ENCODE assay signal across 12 cellular contexts in the genomic region with DNA sequence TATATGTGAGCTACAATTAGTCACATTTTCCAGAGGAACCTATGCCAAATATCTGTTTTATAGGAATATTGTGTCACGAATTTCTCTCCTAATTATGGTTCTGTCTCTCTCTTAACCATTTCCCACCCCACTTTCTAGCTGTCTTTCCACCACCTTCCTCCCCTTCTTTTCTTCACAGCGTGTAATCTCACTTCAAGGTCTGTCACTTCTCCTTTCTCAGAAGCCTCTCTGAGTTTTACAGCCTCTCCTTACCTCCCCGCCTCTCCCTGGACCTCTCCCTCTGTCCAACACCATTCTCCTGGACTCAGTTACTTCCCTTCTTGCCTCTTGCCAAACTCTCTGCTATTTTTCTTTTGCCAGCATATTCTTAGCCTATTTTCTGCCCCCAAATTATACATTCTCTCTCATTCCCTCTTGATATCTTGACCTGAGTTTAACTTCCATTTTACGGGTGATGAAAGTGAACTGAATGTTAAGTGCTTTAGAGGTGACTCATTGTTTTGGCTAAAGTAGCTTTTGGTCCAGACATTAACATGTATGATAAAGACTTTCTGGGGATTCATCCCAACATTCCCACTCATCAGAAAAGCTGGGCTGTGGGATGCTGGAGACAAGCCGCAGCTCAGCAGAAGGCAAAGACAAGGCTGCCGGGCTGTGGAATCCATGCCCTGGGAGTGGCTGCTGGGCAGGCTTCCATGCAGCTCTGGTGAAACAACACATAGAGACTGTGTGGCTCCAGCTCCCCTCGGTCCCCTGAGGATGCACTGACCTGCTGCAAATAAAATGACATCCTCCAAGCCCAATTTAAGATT.
DNase-seq lines count a peak whose midpoint lies in the region; ATAC-seq and TF ChIP-seq lines count a peak whose summit lies in the region.
"Had no signal": no experiment of that assay in that cellular context is flagged by ENCODE, and none has a peak within 500 bp of the region (broad histone marks: within the 10 kb centered on the region; RNA-seq: fewer than 3 reads in every experiment).

No MANE protein-coding gene starts in this region.

- H3K27ac ChIP-seq in RWPE1 (no peak overlapping the region), psoas muscle (no peak overlapping the region)
- H3K27ac ChIP-seq: pancreas had no signal

- H3K36me3 ChIP-seq in psoas muscle (ENCODE audit: insufficient read depth in 1 of 2, low read depth in 1 of 2), result no peaks in the 10 kb centered on the region
- H3K36me3 ChIP-seq: pancreas had no signal

- POLR2A ChIA-PET in RWPE1 (lab: Yijun Ruan, JAX; ENCODE audit: low non-redundant PET), result no interaction called here

- CTCF ChIA-PET in RWPE1 (lab: Yijun Ruan, JAX), result interaction anchor here (0.6 kb wide), 1 partner anchor 150 kb away, joined by 4 read pairs; no protein-coding TSS in a partner anchor

- H3K4me3 ChIP-seq in foreskin fibroblast (ENCODE audit: low read depth in 1 of 2, low read length in 2 of 2), result no peak overlapping the region
- no peak overlapping the region for H3K4me3 ChIP-seq in psoas muscle
- H3K4me3 ChIP-seq: pancreas had no signal

- intact Hi-C loops in psoas muscle (cut with DNase I), result no loop called here

- WGBS in psoas muscle, 3 donors, result 20 to 40% (median 23%) methylated on average over 7 of the region's 7 CpGs

- in situ Hi-C loops in GM13977 (cut with MboI; ENCODE audit: low pct_unique_long_range_greater_than_20kb, low sequenced_read_pairs, unreplicated experiment), result no loop called here

- no peaks in the 10 kb centered on the region for H3K27me3 ChIP-seq in psoas muscle (ENCODE audit: insufficient read depth in 3 of 3, low read length in 2 of 3)
- H3K27me3 ChIP-seq: pancreas had no signal

- peak; percentile 7 for DNase-seq in GDM1 (lab: John Stamatoyannopoulos, UW)
- peak; percentile 6 for DNase-seq in RWPE1 (ENCODE audit: low spot score)
- peak; percentile 30 to 54 for DNase-seq in foreskin fibroblast
- peak; percentile 69 to 73 for DNase-seq in psoas muscle
- DNase-seq in activated effector memory CD4-positive, alpha-beta T cell treated with Interleukin-2 at 50 U/mL for 16 hours, result no peak
- DNase-seq in GM13977 (ENCODE audit: low spot score), result no peak
- DNase-seq: activated T-cell treated with anti-CD3 and anti-CD28 coated beads, Interleukin-2, amount 50 U/mL, for 24 hours; dermis blood vessel endothelial cell; NCI-H748 treated with DMSO at 0.1 percent for 48 hours; pancreas had no signal

- H3K4me1 ChIP-seq in psoas muscle, result no peaks in the 10 kb centered on the region
- H3K4me1 ChIP-seq: pancreas had no signal

- H3K9me3 ChIP-seq in psoas muscle, result no peaks in the 10 kb centered on the region
- H3K9me3 ChIP-seq: pancreas had no signal

- ATAC-seq in psoas muscle, result no peak
- ATAC-seq in HG02852 (IDR thresholded peaks at IDR 0.05; ENCODE audit: unreplicated experiment), result no peak
- no peak for ATAC-seq in HG02623 (IDR thresholded peaks at IDR 0.05; ENCODE audit: unreplicated experiment)

- TF ChIP-seq CTCF in RWPE1 (conservative IDR thresholded peaks at IDR 0.05; ENCODE audit: low read depth) (no peak), foreskin fibroblast (IDR thresholded peaks at IDR 0.05; ENCODE audit: low read depth, low read length) (no peak), psoas muscle (IDR thresholded peaks at IDR 0.05) (no peak), GM13977 (IDR thresholded peaks at IDR 0.05; ENCODE audit: extremely low read depth, insufficient read depth, missing control alignments) (no peak)

Comparison
In these comparisons a context has a peak if more than half of its experiments do, and no peak if none do; other contexts are left out.
1. DNase-seq: peak in GDM1 (single experiment), RWPE1 (single experiment), foreskin fibroblast (2 of 2) and psoas muscle (2 of 2); none in activated effector memory CD4-positive, alpha-beta T cell treated with Interleukin-2 at 50 U/mL for 16 hours (single experiment) and GM13977 (single experiment).